ENCODE assay signal across 8 cellular contexts in genomic region chr16:70653809-70654771, GRCh38. TPM values are rescaled to one million over a fixed set of nuclear protein-coding genes. Genes with fewer than 3 reads are reported as not detected.
A peak's percentile ranks its signal among the peaks of the same experiment; 100 is the strongest.
DNase-seq lines count a peak whose midpoint lies in the region; ATAC-seq, FAIRE-seq and TF ChIP-seq lines count a peak whose summit lies in the region.

No MANE protein-coding gene starts in this region.

- H3K27me3 ChIP-seq in keratinocyte (ENCODE audit: control insufficient read depth, extremely low read depth, insufficient read depth, low read length), result no peaks in the 10 kb centered on the region

- H3K9ac ChIP-seq in keratinocyte (ENCODE audit: control insufficient read depth, extremely low read depth, insufficient read depth, low read length), result peak overlapping the region; percentile 61

- TF ChIP-seq CTCF in activated B cell treated with CpG ODN at 0.5 μM for 24 hours (IDR thresholded peaks at IDR 0.05), result peak; percentile 20
- peak; percentile 82 for TF ChIP-seq CTCF in cardiac fibroblast (IDR thresholded peaks at IDR 0.05; ENCODE audit: low read depth, low read length)
- TF ChIP-seq CTCF in keratinocyte (optimal IDR thresholded peaks at IDR 0.05 in 1 of 3, IDR thresholded peaks at IDR 0.05 in 1 of 3, conservative IDR thresholded peaks at IDR 0.05 in 1 of 3; ENCODE audit: extremely low read depth in 1 of 3, insufficient read depth in 2 of 3, low read length in 3 of 3), result peak; percentile 67 to 89 (median 82)

- H3K9me3 Mint-ChIP-seq in activated B cell treated with CpG ODN at 0.5 μM for 24 hours, result no peaks in the 10 kb centered on the region

- H3K79me2 ChIP-seq in keratinocyte (ENCODE audit: control insufficient read depth, insufficient read depth, low read length), result no peaks in the 10 kb centered on the region

- no peaks in the 10 kb centered on the region for H3K9me3 ChIP-seq in keratinocyte (ENCODE audit: control insufficient read depth, low read depth, low read length)

- CTCF ChIA-PET in activated B cell treated with CpG ODN at 0.5 μM for 24 hours (lab: Charles Lee), result interaction anchor here (0.9 to 2.4 kb wide), 2 partner anchors 11 to 323 kb away, joined by 3 to 9 read pairs; no protein-coding TSS in a partner anchor

- peaks cover 5% of the 10 kb centered on the region for H3K4me1 Mint-ChIP-seq in activated B cell treated with CpG ODN at 0.5 μM for 24 hours

- no peak overlapping the region for H3K27ac ChIP-seq in keratinocyte (ENCODE audit: control insufficient read depth, insufficient read depth, low read length)

- intact Hi-C loops in activated B cell treated with CpG ODN at 0.5 μM for 24 hours (cut with micrococcal nuclease), result loop anchor here (1.0 to 10.0 kb wide), 5 partner anchors 147 to 858 kb away; no protein-coding TSS in a partner anchor

- H3K4me3 Mint-ChIP-seq in activated B cell treated with CpG ODN at 0.5 μM for 24 hours, result no peak overlapping the region

- ATAC-seq in activated B cell treated with CpG ODN at 0.5 μM for 24 hours (ENCODE audit: low read depth) (peak; percentile 82), GM18858 (IDR thresholded peaks at IDR 0.05; ENCODE audit: unreplicated experiment) (no peak)

- POLR2A ChIA-PET in activated B cell treated with CpG ODN at 0.5 μM for 24 hours (lab: Charles Lee), result interaction anchor here (0.5 kb wide), 1 partner anchor 1799 kb away, joined by 4 read pairs; no protein-coding TSS in a partner anchor

- no peaks in the 10 kb centered on the region for H3K36me3 ChIP-seq in keratinocyte (ENCODE audit: control insufficient read depth in 2 of 2, extremely low read depth in 1 of 2, insufficient read depth in 2 of 2, low read length in 2 of 2)

- H3K9me1 ChIP-seq in keratinocyte (ENCODE audit: control insufficient read depth, extremely low read depth, insufficient read depth, low read length), result no peaks in the 10 kb centered on the region

- H4K20me1 ChIP-seq in keratinocyte (ENCODE audit: control insufficient read depth, extremely low read depth, insufficient read depth, low read length), result peaks cover 3% of the 10 kb centered on the region

- peaks cover 5% of the 10 kb centered on the region for H3K4me1 ChIP-seq in keratinocyte (ENCODE audit: control insufficient read depth, extremely low read depth, insufficient read depth, low read length)

- dilution Hi-C loops in keratinocyte (cut with MboI; ENCODE audit: extremely low pct_ligation_motif_present, low sequenced_read_pairs), result no loop called here

- H3K27me3 Mint-ChIP-seq in activated B cell treated with CpG ODN at 0.5 μM for 24 hours, result peaks cover 3% of the 10 kb centered on the region

- DNase-seq in C1 segment of cervical spinal cord (lab: John Stamatoyannopoulos, UW), result peak in 12 of 14 donors; percentile 26 to 79 (median 63)
- DNase-seq in H54 (ENCODE audit: insufficient read length, low spot score), result no peak
- DNase-seq in NCI-H2171 (lab: John Stamatoyannopoulos, UW), result peak; percentile 18
- peak; percentile 61 for DNase-seq in activated B cell treated with CpG ODN at 0.5 μM for 24 hours
- peak; percentile 90 to 91 for DNase-seq in cardiac fibroblast (ENCODE audit: low read depth in 2 of 2)
- DNase-seq in keratinocyte (ENCODE audit: low read depth, low spot score), result peak; percentile 36
- DNase-seq in stimulated activated CD4-positive, alpha-beta T cell treated with anti-CD3 and anti-CD28 coated beads, Interleukin-15, amount 100 ng/mL, for 1 hour (ENCODE audit: low read depth in 1 of 2, low spot score in 1 of 2), result peak; percentile 65 to 66

- no peak for TF ChIP-seq POLR2A in H54 (IDR thresholded peaks at IDR 0.05; ENCODE audit: low read depth, low read length)

- H3K4me3 ChIP-seq in cardiac fibroblast (replicated peaks in 1 of 2; ENCODE audit: low read depth in 2 of 2, low read length in 2 of 2) (peak overlapping the region; percentile 26 to 44), keratinocyte (ENCODE audit: control insufficient read depth in 2 of 3, extremely low read depth in 1 of 3, insufficient read depth in 2 of 3, low read depth in 1 of 3, low read length in 3 of 3) (peak overlapping the region in 2 of 3 experiments; percentile 43 to 65)

- peak; percentile 48 for FAIRE-seq in H54 (lab: Jason Lieb, UNC)
- FAIRE-seq in keratinocyte (lab: Jason Lieb, UNC), result peak; percentile 91

- no peak overlapping the region for H3K27ac Mint-ChIP-seq in activated B cell treated with CpG ODN at 0.5 μM for 24 hours

- no peaks in the 10 kb centered on the region for H3K36me3 Mint-ChIP-seq in activated B cell treated with CpG ODN at 0.5 μM for 24 hours (ENCODE audit: low read depth)

- peak overlapping the region; percentile 89 for H3K4me2 ChIP-seq in keratinocyte (ENCODE audit: control insufficient read depth, extremely low read depth, insufficient read depth, low read depth, low read length)

- peak overlapping the region; percentile 99 for H2AFZ ChIP-seq in keratinocyte (ENCODE audit: control insufficient read depth, low read length)

RNA-seq across cellular contexts. Expression of gene IL34, which starts 7.7 kb away (rescaled TPM):
- 0.49 and 0.71 TPM in 2 replicates for total RNA-seq in activated B cell treated with CpG ODN at 0.5 μM for 24 hours
- polyA plus RNA-seq in keratinocyte, result 0.08 to 0.42 TPM (median 0.14 TPM) in 3 replicates
- 1.8 TPM for polyA plus RNA-seq in keratinocyte (2011; ENCODE audit: low read depth)
- 0.33 and 0.39 TPM in 2 replicates for polyA plus RNA-seq in keratinocyte (2011; cell fraction: cytosol; rRNA removed)
- polyA plus RNA-seq in keratinocyte (2011; cell fraction: nucleus; rRNA removed), result 0.23 and 0.47 TPM in 2 replicates
- 0.13 and 4.6 TPM in 2 replicates for polyA plus RNA-seq in keratinocyte (2012; ENCODE audit: low replicate concordance)
- polyA minus RNA-seq in keratinocyte, result 0.73 TPM in 1 of 3 replicates, not detected in the others
- polyA minus RNA-seq in keratinocyte (2011; cell fraction: cytosol; rRNA and poly(A)+ RNA removed), result not detected
- polyA minus RNA-seq in keratinocyte (2011; cell fraction: nucleus; rRNA and poly(A)+ RNA removed), result 0.53 TPM in 1 of 2 replicates, not detected in the other

RNA-seq across cellular contexts. Expression of gene MTSS2, which starts 31.8 kb away (rescaled TPM):
- 0.81 and 1.4 TPM in 2 replicates for total RNA-seq in activated B cell treated with CpG ODN at 0.5 μM for 24 hours
- 13.3 to 22.3 TPM (median 21.8 TPM) in 3 replicates for polyA plus RNA-seq in keratinocyte
- polyA plus RNA-seq in keratinocyte (2011; ENCODE audit: low read depth), result 24.4 TPM
- polyA plus RNA-seq in keratinocyte (2011; cell fraction: cytosol; rRNA removed), result 15.5 and 40.8 TPM in 2 replicates
- polyA plus RNA-seq in keratinocyte (2011; cell fraction: nucleus; rRNA removed), result 38.5 and 49.9 TPM in 2 replicates
- polyA plus RNA-seq in keratinocyte (2012; ENCODE audit: low replicate concordance), result 16.8 and 39.7 TPM in 2 replicates
- polyA minus RNA-seq in keratinocyte, result 12.8 to 45.1 TPM (median 20.7 TPM) in 3 replicates
- polyA minus RNA-seq in keratinocyte (2011; cell fraction: cytosol; rRNA and poly(A)+ RNA removed), result 52.2 TPM
- polyA minus RNA-seq in keratinocyte (2011; cell fraction: nucleus; rRNA and poly(A)+ RNA removed), result 20.7 and 31.0 TPM in 2 replicates

Comparison
In these comparisons a context has a peak if more than half of its experiments do, and no peak if none do; other contexts are left out.
1. CTCF ChIP-seq: peak in every context shown above with its lines; median percentile 82 in cardiac fibroblast; 82 in keratinocyte; 20 in activated B cell treated with CpG ODN at 0.5 μM for 24 hours.